ENCODE assay signal across 20 cellular contexts in genomic region chr2:190136825-190137224, GRCh38.
"Had no signal": no experiment of that assay in that cellular context is flagged by ENCODE, and none has a peak within 500 bp of the region (broad histone marks: within the 10 kb centered on the region; RNA-seq: fewer than 3 reads in every experiment).

No MANE protein-coding gene starts in this region.

- H3K36me3 ChIP-seq: colonic mucosa, esophagus squamous epithelium, gastroesophageal sphincter, heart left ventricle, left lung, lower lobe of right lung had no signal

- H3K4me3 ChIP-seq: colonic mucosa, esophagus squamous epithelium, gastroesophageal sphincter, heart left ventricle, left lung, lower lobe of right lung had no signal

- ATAC-seq: effector memory CD8-positive, alpha-beta T cell; esophagus mucosa; foreskin keratinocyte; gastroesophageal sphincter; heart left ventricle; left lung; left ventricle myocardium superior; lower lobe of right lung had no signal

- H3K4me1 ChIP-seq: colonic mucosa, esophagus squamous epithelium, foreskin keratinocyte, gastroesophageal sphincter, heart left ventricle, left lung, lower lobe of right lung had no signal

- DNase-seq: cortex of kidney; effector CD8-positive, alpha-beta T cell; effector memory CD8-positive, alpha-beta T cell; endodermal cell; erythroblast; esophagus squamous epithelium; foreskin keratinocyte; hippocampal formation; left lung; lower lobe of right lung; midbrain had no signal

- H3K27ac ChIP-seq: epithelial cell of prostate, esophagus squamous epithelium, foreskin keratinocyte, gastroesophageal sphincter, heart left ventricle, left lung, lower lobe of right lung had no signal

- H3K27me3 ChIP-seq: colonic mucosa, esophagus squamous epithelium, foreskin keratinocyte, gastroesophageal sphincter, heart left ventricle, left lung had no signal

- FAIRE-seq: endometrium, frontal cortex, keratinocyte had no signal

- H3K9me3 ChIP-seq: colonic mucosa, gastroesophageal sphincter, lower lobe of right lung had no signal
